3 cellular contexts compared by ENCODE assay signal in genomic region chr3:122466701-122467240, GRCh38.
TF ChIP-seq lines count a peak whose summit lies in the region.

No MANE protein-coding gene starts in this region.

TF ChIP-seq in A549, 52 proteins besides CTCF, POLR2A, EP300 and RAD21:
- TF ChIP-seq, protein P1, sequence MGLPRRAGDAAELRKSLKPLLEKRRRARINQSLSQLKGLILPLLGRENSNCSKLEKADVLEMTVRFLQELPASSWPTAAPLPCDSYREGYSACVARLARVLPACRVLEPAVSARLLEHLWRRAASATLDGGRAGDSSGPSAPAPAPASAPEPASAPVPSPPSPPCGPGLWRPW (IDR thresholded peaks at IDR 0.05): no peak
- TF ChIP-seq RARB (CRISPR knock-in tag; IDR thresholded peaks at IDR 0.05) (no peak), ZC3H11A (IDR thresholded peaks at IDR 0.05) (peak; percentile 93), CBX8 (IDR thresholded peaks at IDR 0.05) (no peak), NFE2L2 (conservative IDR thresholded peaks at IDR 0.05; ENCODE audit: low read length) (peak; percentile 81), MAZ (IDR thresholded peaks at IDR 0.05; ENCODE audit: borderline replicate concordance, low read depth, low read length) (no peak), NPAS2 (CRISPR knock-in tag; IDR thresholded peaks at IDR 0.05; ENCODE audit: borderline replicate concordance) (no peak)
TF ChIP-seq in A549: peak in this region for 2.

TF ChIP-seq in HEK293, 187 proteins besides CTCF, POLR2A, EP300 and RAD21 (continues in another document):
- TF ChIP-seq ZBTB8A (tag by site-specific recombination; IDR thresholded peaks at IDR 0.05) (peak; percentile 66), ZNF138 (tag by site-specific recombination; IDR thresholded peaks at IDR 0.05; ENCODE audit: borderline replicate concordance) (no peak), REST (tag by site-specific recombination; IDR thresholded peaks at IDR 0.05) (peak; percentile 62; the same call in 1 of the 2 replicates), ZFHX2 (tag by site-specific recombination; conservative IDR thresholded peaks at IDR 0.05) (no peak), WT1 (tag by site-specific recombination; IDR thresholded peaks at IDR 0.05) (no peak), ZNF426 (tag by site-specific recombination; IDR thresholded peaks at IDR 0.05) (peak; percentile 78), ZSCAN23 (tag by site-specific recombination; IDR thresholded peaks at IDR 0.05) (no peak), ZBTB1 (tag by site-specific recombination; IDR thresholded peaks at IDR 0.05) (0 out of 2 replicates have a peak, but pooled peaks have one; percentile 62), ZNF302 (tag by site-specific recombination; IDR thresholded peaks at IDR 0.05; ENCODE audit: low read depth) (no peak)
- TF ChIP-seq, protein P2, sequence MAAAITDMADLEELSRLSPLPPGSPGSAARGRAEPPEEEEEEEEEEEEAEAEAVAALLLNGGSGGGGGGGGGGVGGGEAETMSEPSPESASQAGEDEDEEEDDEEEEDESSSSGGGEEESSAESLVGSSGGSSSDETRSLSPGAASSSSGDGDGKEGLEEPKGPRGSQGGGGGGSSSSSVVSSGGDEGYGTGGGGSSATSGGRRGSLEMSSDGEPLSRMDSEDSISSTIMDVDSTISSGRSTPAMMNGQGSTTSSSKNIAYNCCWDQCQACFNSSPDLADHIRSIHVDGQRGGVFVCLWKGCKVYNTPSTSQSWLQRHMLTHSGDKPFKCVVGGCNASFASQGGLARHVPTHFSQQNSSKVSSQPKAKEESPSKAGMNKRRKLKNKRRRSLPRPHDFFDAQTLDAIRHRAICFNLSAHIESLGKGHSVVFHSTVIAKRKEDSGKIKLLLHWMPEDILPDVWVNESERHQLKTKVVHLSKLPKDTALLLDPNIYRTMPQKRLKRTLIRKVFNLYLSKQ (tag by site-specific recombination; IDR thresholded peaks at IDR 0.05; ENCODE audit: borderline replicate concordance): 0 out of 2 replicates have a peak, but pooled peaks have one; percentile 10
- TF ChIP-seq, protein P3, sequence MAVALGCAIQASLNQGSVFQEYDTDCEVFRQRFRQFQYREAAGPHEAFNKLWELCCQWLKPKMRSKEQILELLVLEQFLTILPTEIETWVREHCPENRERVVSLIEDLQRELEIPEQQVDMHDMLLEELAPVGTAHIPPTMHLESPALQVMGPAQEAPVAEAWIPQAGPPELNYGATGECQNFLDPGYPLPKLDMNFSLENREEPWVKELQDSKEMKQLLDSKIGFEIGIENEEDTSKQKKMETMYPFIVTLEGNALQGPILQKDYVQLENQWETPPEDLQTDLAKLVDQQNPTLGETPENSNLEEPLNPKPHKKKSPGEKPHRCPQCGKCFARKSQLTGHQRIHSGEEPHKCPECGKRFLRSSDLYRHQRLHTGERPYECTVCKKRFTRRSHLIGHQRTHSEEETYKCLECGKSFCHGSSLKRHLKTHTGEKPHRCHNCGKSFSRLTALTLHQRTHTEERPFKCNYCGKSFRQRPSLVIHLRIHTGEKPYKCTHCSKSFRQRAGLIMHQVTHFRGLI (tag by site-specific recombination; IDR thresholded peaks at IDR 0.05): no peak
- TF ChIP-seq, protein P4, sequence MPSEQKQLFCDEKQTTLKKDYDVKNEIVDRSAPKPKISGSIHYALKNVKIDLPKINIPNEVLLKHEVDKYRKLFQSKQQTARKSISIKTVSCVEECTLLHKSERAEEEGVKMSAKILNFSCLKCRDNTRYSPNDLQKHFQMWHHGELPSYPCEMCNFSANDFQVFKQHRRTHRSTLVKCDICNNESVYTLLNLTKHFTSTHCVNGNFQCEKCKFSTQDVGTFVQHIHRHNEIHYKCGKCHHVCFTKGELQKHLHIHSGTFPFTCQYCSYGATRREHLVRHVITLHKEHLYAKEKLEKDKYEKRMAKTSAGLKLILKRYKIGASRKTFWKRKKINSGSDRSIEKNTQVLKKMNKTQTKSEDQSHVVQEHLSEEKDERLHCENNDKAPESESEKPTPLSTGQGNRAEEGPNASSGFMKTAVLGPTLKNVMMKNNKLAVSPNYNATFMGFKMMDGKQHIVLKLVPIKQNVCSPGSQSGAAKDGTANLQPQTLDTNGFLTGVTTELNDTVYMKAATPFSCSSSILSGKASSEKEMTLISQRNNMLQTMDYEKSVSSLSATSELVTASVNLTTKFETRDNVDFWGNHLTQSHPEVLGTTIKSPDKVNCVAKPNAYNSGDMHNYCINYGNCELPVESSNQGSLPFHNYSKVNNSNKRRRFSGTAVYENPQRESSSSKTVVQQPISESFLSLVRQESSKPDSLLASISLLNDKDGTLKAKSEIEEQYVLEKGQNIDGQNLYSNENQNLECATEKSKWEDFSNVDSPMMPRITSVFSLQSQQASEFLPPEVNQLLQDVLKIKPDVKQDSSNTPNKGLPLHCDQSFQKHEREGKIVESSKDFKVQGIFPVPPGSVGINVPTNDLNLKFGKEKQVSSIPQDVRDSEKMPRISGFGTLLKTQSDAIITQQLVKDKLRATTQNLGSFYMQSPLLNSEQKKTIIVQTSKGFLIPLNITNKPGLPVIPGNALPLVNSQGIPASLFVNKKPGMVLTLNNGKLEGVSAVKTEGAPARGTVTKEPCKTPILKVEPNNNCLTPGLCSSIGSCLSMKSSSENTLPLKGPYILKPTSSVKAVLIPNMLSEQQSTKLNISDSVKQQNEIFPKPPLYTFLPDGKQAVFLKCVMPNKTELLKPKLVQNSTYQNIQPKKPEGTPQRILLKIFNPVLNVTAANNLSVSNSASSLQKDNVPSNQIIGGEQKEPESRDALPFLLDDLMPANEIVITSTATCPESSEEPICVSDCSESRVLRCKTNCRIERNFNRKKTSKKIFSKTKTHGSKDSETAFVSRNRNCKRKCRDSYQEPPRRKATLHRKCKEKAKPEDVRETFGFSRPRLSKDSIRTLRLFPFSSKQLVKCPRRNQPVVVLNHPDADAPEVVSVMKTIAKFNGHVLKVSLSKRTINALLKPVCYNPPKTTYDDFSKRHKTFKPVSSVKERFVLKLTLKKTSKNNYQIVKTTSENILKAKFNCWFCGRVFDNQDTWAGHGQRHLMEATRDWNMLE (tag by site-specific recombination; conservative IDR thresholded peaks at IDR 0.05; ENCODE audit: low read depth): peak; percentile 77

TF ChIP-seq in K562, 482 proteins besides CTCF, POLR2A, EP300 and RAD21:
- TF ChIP-seq, protein P5, sequence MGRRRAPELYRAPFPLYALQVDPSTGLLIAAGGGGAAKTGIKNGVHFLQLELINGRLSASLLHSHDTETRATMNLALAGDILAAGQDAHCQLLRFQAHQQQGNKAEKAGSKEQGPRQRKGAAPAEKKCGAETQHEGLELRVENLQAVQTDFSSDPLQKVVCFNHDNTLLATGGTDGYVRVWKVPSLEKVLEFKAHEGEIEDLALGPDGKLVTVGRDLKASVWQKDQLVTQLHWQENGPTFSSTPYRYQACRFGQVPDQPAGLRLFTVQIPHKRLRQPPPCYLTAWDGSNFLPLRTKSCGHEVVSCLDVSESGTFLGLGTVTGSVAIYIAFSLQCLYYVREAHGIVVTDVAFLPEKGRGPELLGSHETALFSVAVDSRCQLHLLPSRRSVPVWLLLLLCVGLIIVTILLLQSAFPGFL (CRISPR knock-in tag; IDR thresholded peaks at IDR 0.05): no peak
- TF ChIP-seq BRD4 (IDR thresholded peaks at IDR 0.05): no peak
- peak; percentile 87 for TF ChIP-seq ZNF121 (CRISPR knock-in tag; conservative IDR thresholded peaks at IDR 0.05)
- TF ChIP-seq, protein P6, sequence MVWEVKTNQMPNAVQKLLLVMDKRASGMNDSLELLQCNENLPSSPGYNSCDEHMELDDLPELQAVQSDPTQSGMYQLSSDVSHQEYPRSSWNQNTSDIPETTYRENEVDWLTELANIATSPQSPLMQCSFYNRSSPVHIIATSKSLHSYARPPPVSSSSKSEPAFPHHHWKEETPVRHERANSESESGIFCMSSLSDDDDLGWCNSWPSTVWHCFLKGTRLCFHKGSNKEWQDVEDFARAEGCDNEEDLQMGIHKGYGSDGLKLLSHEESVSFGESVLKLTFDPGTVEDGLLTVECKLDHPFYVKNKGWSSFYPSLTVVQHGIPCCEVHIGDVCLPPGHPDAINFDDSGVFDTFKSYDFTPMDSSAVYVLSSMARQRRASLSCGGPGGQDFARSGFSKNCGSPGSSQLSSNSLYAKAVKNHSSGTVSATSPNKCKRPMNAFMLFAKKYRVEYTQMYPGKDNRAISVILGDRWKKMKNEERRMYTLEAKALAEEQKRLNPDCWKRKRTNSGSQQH (CRISPR knock-in tag; IDR thresholded peaks at IDR 0.05): no peak
- TF ChIP-seq TAF7 (tag; IDR thresholded peaks at IDR 0.05): no peak
- TF ChIP-seq CEBPB (tag; IDR thresholded peaks at IDR 0.05): no peak
- no peak for TF ChIP-seq PTBP1 (IDR thresholded peaks at IDR 0.05; ENCODE audit: low read depth, low read length)
- TF ChIP-seq ZFP91 (CRISPR knock-in tag; IDR thresholded peaks at IDR 0.05): no peak
- TF ChIP-seq NFE2 (IDR thresholded peaks at IDR 0.05; ENCODE audit: low read depth): 0 out of 2 replicates have a peak, but pooled peaks have one; percentile 9
- TF ChIP-seq ZNF766 (CRISPR knock-in tag; conservative IDR thresholded peaks at IDR 0.05): no peak
